In genomic region chr2:59314367-59314766, GRCh38 we compare ENCODE assay signal across 19 cellular contexts.
DNase-seq lines count a peak whose midpoint lies in the region; TF ChIP-seq lines count a peak whose summit lies in the region.
"Had no signal": no experiment of that assay in that cellular context is flagged by ENCODE, and none has a peak within 500 bp of the region (broad histone marks: within the 10 kb centered on the region; RNA-seq: fewer than 3 reads in every experiment).

No MANE protein-coding gene starts in this region.

- TF ChIP-seq CTCF in NB4 (IDR thresholded peaks at IDR 0.05; ENCODE audit: low read depth, low read length): no peak

- no peak for TF ChIP-seq POLR2A in NB4 (IDR thresholded peaks at IDR 0.05; ENCODE audit: extremely low read depth, insufficient read length)

- DNase-seq in CMK (ENCODE audit: low read depth) (peak; percentile 2), KBM-7 (peak; percentile 72), NB4 (ENCODE audit: low read depth) (peak; percentile 30), RPMI8226 (peak; percentile 45), CD1c-positive myeloid dendritic cell (ENCODE audit: extremely low spot score) (no peak), GM03348 (ENCODE audit: low spot score) (no peak), mucosa of gallbladder (ENCODE audit: low spot score) (no peak)
- DNase-seq: BE2C; CD4-positive, CD25-positive, alpha-beta regulatory T cell; COR-L47; IMR-90; Kasumi-1; MG63; NCI-H1105 treated with DMSO at 0.1 percent for 48 hours; NCI-H2029 treated with DMSO at 0.1 percent for 48 hours; NCI-H226; NCI-H524; NCI-H774 had no signal

- in situ Hi-C loops in KBM-7 (cut with MboI; ENCODE audit: low pct_unique_long_range_greater_than_20kb, low sequenced_read_pairs): no loop called here

- no peak overlapping the region for H3K4me3 ChIP-seq in NB4 (ENCODE audit: low read depth, low read length)
- H3K4me3 ChIP-seq: A549, MG63 had no signal

Comparison
In these comparisons a context has a peak if more than half of its experiments do, and no peak if none do; other contexts are left out.
1. DNase-seq: peak in CMK (single experiment), KBM-7 (single experiment), NB4 (single experiment) and RPMI8226 (single experiment); none in CD1c-positive myeloid dendritic cell (single experiment), GM03348 (single experiment) and mucosa of gallbladder (single experiment).